13 cellular contexts compared by ENCODE assay signal in genomic region chr9:120434532-120434931, GRCh38.
DNase-seq lines count a peak whose midpoint lies in the region; ATAC-seq and TF ChIP-seq lines count a peak whose summit lies in the region.
"Had no signal": no experiment of that assay in that cellular context is flagged by ENCODE, and none has a peak within 500 bp of the region (broad histone marks: within the 10 kb centered on the region; RNA-seq: fewer than 3 reads in every experiment).

No MANE protein-coding gene starts in this region.

- no peak overlapping the region for H3K4me2 ChIP-seq in mesenchymal stem cell (ENCODE audit: low read length, poor library complexity, severe bottlenecking)

- peak overlapping the region in 1 of 2 experiments; percentile 14 for H3K23ac ChIP-seq in mesenchymal stem cell (ENCODE audit: low read length in 2 of 2)

- WGBS in mesenchymal stem cell = 91% methylated on average over 6 of the region's 6 CpGs
- 68 to 70% methylated on average over 6 of the region's 6 CpGs for WGBS in upper lobe of left lung, 2 donors

- H4K91ac ChIP-seq in mesenchymal stem cell (ENCODE audit: low read length) = no peak overlapping the region

- H3K36me3 ChIP-seq in mesenchymal stem cell (ENCODE audit: control insufficient read depth in 1 of 2, insufficient read depth in 2 of 2, low read depth in 1 of 2, low read length in 2 of 2) = peaks cover 14 to 16% of the 10 kb centered on the region in 2 experiments
- peaks cover 0 to 7% (median 0%) of the 10 kb centered on the region in 4 donors for H3K36me3 ChIP-seq in upper lobe of left lung

- H3K9ac ChIP-seq in mesenchymal stem cell (ENCODE audit: low read length) = peak overlapping the region; percentile 28

- H3K9me3 ChIP-seq in mesenchymal stem cell (ENCODE audit: control insufficient read depth, low read length) (no peaks in the 10 kb centered on the region), upper lobe of left lung (no peaks in the 10 kb centered on the region)
- H3K9me3 ChIP-seq: suprapubic skin had no signal

- H3K4me3 ChIP-seq in mesenchymal stem cell (ENCODE audit: insufficient read depth in 1 of 2, low read depth in 1 of 2, low read length in 2 of 2) (peak overlapping the region in 1 of 2 experiments; percentile 19), upper lobe of left lung (no peak overlapping the region)
- H3K4me3 ChIP-seq: skin epidermis, suprapubic skin had no signal

- H3K79me1 ChIP-seq in mesenchymal stem cell (replicated peaks; ENCODE audit: low read length, poor library complexity, severe bottlenecking) = peaks cover 23% of the 10 kb centered on the region

- peak overlapping the region in 1 of 2 experiments; percentile 89 for H2BK12ac ChIP-seq in mesenchymal stem cell (ENCODE audit: low read length in 2 of 2)

- H3K27ac ChIP-seq in mesenchymal stem cell (ENCODE audit: low read length, poor library complexity, severe bottlenecking) = no peak overlapping the region
- peak overlapping the region; percentile 29 to 61 (median 41) for H3K27ac ChIP-seq in upper lobe of left lung
- H3K27ac ChIP-seq: suprapubic skin had no signal

- H3K4ac ChIP-seq in mesenchymal stem cell (ENCODE audit: low read depth in 1 of 2, low read length in 2 of 2) = no peak overlapping the region

- no peak overlapping the region for H2AK5ac ChIP-seq in mesenchymal stem cell (ENCODE audit: low read length, severe bottlenecking)

- TF ChIP-seq EP300 in upper lobe of left lung (IDR thresholded peaks at IDR 0.05) = no peak

- H3K4me1 ChIP-seq in mesenchymal stem cell (ENCODE audit: control insufficient read depth, insufficient read depth, low read depth, low read length) (no peaks in the 10 kb centered on the region), upper lobe of left lung (peaks cover 19 to 51% (median 32%) of the 10 kb centered on the region in 4 donors)

- H2BK120ac ChIP-seq in mesenchymal stem cell (ENCODE audit: low read depth, low read length) = no peak overlapping the region

- no peaks in the 10 kb centered on the region for H3K27me3 ChIP-seq in mesenchymal stem cell (ENCODE audit: control insufficient read depth in 1 of 2, insufficient read depth in 1 of 2, low read length in 2 of 2)
- no peaks in the 10 kb centered on the region for H3K27me3 ChIP-seq in upper lobe of left lung
- H3K27me3 ChIP-seq: suprapubic skin had no signal

- H2BK15ac ChIP-seq in mesenchymal stem cell (ENCODE audit: low read depth, poor library complexity, severe bottlenecking) = no peak overlapping the region

- H3K18ac ChIP-seq in mesenchymal stem cell (ENCODE audit: low read depth in 1 of 2, low read length in 2 of 2) = peak overlapping the region in 1 of 2 experiments; percentile 54

- H2AFZ ChIP-seq in mesenchymal stem cell (ENCODE audit: low read depth, low read length) = no peak overlapping the region

- peak overlapping the region in 1 of 2 experiments; percentile 95 for H3K14ac ChIP-seq in mesenchymal stem cell (ENCODE audit: low read length in 2 of 2)

- H4K8ac ChIP-seq in mesenchymal stem cell (ENCODE audit: low read length) = no peak overlapping the region

- peak; percentile 35 to 90 for ATAC-seq in upper lobe of left lung (ENCODE audit: low FRiP score in 2 of 2)
- ATAC-seq in HG03521 (IDR thresholded peaks at IDR 0.05; ENCODE audit: unreplicated experiment) = no peak
- no peak for ATAC-seq in GM18502 (IDR thresholded peaks at IDR 0.05; ENCODE audit: poor library complexity, unreplicated experiment)

- no peak for TF ChIP-seq CTCF in upper lobe of left lung (IDR thresholded peaks at IDR 0.05)

- no peak overlapping the region for H2BK5ac ChIP-seq in mesenchymal stem cell (ENCODE audit: low read depth, low read length, poor library complexity, severe bottlenecking)

- TF ChIP-seq POLR2A in upper lobe of left lung (IDR thresholded peaks at IDR 0.05) = no peak

- peak; percentile 9 for DNase-seq in NCI-H2171 treated with DMSO at 0.1 percent for 48 hours (lab: John Stamatoyannopoulos, UW)
- DNase-seq in NCI-H2171 (lab: John Stamatoyannopoulos, UW) = no peak
- DNase-seq in fibroblast of gingiva (ENCODE audit: low read depth) = peak; percentile 87
- DNase-seq in mesenchymal stem cell = peak; percentile 33
- no peak for DNase-seq in upper lobe of left lung
- no peak for DNase-seq in A172 (ENCODE audit: low spot score)
- DNase-seq: 8988T, NCI-H1092, T1000 had no signal

Comparison
In these comparisons a context has a peak if more than half of its experiments do, and no peak if none do; other contexts are left out.
1. DNase-seq: peak in NCI-H2171 treated with DMSO at 0.1 percent for 48 hours (single experiment), fibroblast of gingiva (single experiment) and mesenchymal stem cell (single experiment); none in NCI-H2171 (single experiment), upper lobe of left lung (0 of 2) and A172 (single experiment).
2. ATAC-seq: peak in upper lobe of left lung (2 of 2); none in HG03521 (single experiment) and GM18502 (single experiment).